Comparison of ENCODE assay signal across 9 cellular contexts in genomic region chr17:76515291-76515949, GRCh38. TPM values are rescaled to one million over a fixed set of nuclear protein-coding genes. Genes with fewer than 3 reads are reported as not detected.
A peak's percentile ranks its signal among the peaks of the same experiment; 100 is the strongest.
DNase-seq lines count a peak whose midpoint lies in the region; ATAC-seq and TF ChIP-seq lines count a peak whose summit lies in the region.
"Had no signal": no experiment of that assay in that cellular context is flagged by ENCODE, and none has a peak within 500 bp of the region (broad histone marks: within the 10 kb centered on the region; RNA-seq: fewer than 3 reads in every experiment).

No MANE protein-coding gene starts in this region.

- no peaks in the 10 kb centered on the region for H3K4me1 ChIP-seq in esophagus (ENCODE audit: control insufficient read depth in 2 of 2, insufficient read depth in 2 of 2, low read length in 1 of 2)
- peaks cover 11% of the 10 kb centered on the region for H3K4me1 ChIP-seq in psoas muscle

- H3K27me3 ChIP-seq in esophagus (ENCODE audit: control insufficient read depth in 1 of 2, insufficient read depth in 2 of 2, low read length in 2 of 2) = no peaks in the 10 kb centered on the region
- no peaks in the 10 kb centered on the region for H3K27me3 ChIP-seq in psoas muscle (ENCODE audit: insufficient read depth in 3 of 3, low read length in 2 of 3)

- H3K36me3 ChIP-seq in esophagus (ENCODE audit: control insufficient read depth in 2 of 2, insufficient read depth in 2 of 2, low read length in 1 of 2) (no peaks in the 10 kb centered on the region), psoas muscle (ENCODE audit: insufficient read depth in 1 of 2, low read depth in 1 of 2) (no peaks in the 10 kb centered on the region)

- no peak for TF ChIP-seq CTCF in GM10266 (IDR thresholded peaks at IDR 0.05; ENCODE audit: control insufficient read depth, insufficient read depth, low read depth, missing control alignments)
- TF ChIP-seq CTCF in psoas muscle (IDR thresholded peaks at IDR 0.05) = no peak

- peak overlapping the region; percentile 71 to 88 for H3K27ac ChIP-seq in esophagus (ENCODE audit: low read depth in 2 of 2, low read length in 1 of 2)
- peak overlapping the region; percentile 86 for H3K27ac ChIP-seq in psoas muscle

- peak overlapping the region in 1 of 2 donors; percentile 22 for H3K4me3 ChIP-seq in esophagus (ENCODE audit: low read depth in 1 of 2, low read length in 2 of 2)
- peak overlapping the region; percentile 49 for H3K4me3 ChIP-seq in psoas muscle

- intact Hi-C loops in psoas muscle (cut with DNase I) = loop anchor here in 1 of 2 donors (5.0 kb wide), 1 partner anchor 172 kb away; no protein-coding TSS in a partner anchor

- 21 to 44% methylated on average over 21 of the region's 21 CpGs for WGBS in esophagus, 2 donors
- 4 to 19% (median 10%) methylated on average over 21 of the region's 21 CpGs for WGBS in psoas muscle, 3 donors

- no peaks in the 10 kb centered on the region for H3K9me3 ChIP-seq in esophagus (ENCODE audit: control insufficient read depth in 2 of 2, insufficient read depth in 1 of 2, low read depth in 1 of 2, low read length in 1 of 2)
- H3K9me3 ChIP-seq in psoas muscle = no peaks in the 10 kb centered on the region

- peak; percentile 66 for DNase-seq in GM10266 (ENCODE audit: extremely low spot score)
- peak; percentile 83 for DNase-seq in HK-2 (ENCODE audit: unreplicated experiment)
- DNase-seq in activated CD8-positive, alpha-beta memory T cell treated with anti-CD3 and anti-CD28 coated beads for 4 hours (ENCODE audit: low read depth in 2 of 2) = peak; percentile 64 to 65
- DNase-seq in psoas muscle = peak; percentile 85 to 90
- DNase-seq in ureter (ENCODE audit: low spot score) = peak; percentile 76
- DNase-seq in NCI-H1048 (lab: John Stamatoyannopoulos, UW) = no peak

- ATAC-seq in psoas muscle (peak; percentile 89 to 94 (median 91)), HG03097 (IDR thresholded peaks at IDR 0.05; ENCODE audit: low FRiP score, unreplicated experiment) (no peak)

RNA-seq across cellular contexts. Expression of gene RHBDF2, which starts 14.2 kb away (rescaled TPM):
- polyA plus RNA-seq in esophagus (10 to 100 TPM; 19.4 to 27.3 TPM), psoas muscle (10 to 100 TPM; 11.2 to 14.7 (median 13.9) TPM)
- total RNA-seq in psoas muscle (10 to 100 TPM in 3 of 4 donors, 1 to 10 TPM in 1; 6.6 to 23.1 (median 12.4) TPM), ureter (41.6 TPM)

RNA-seq across cellular contexts. Expression of gene CYGB, which starts 22.1 kb away (rescaled TPM):
- polyA plus RNA-seq in esophagus (1 to 10 TPM; 3.1 to 3.7 TPM), psoas muscle (10 to 100 TPM in 1 of 3 donors, 1 to 10 TPM in 2; 6.4 to 12.6 (median 8.1) TPM)
- total RNA-seq in psoas muscle (10 to 100 TPM in 3 of 4 donors, 1 to 10 TPM in 1; 9.5 to 14.6 (median 11.9) TPM), ureter (24.6 TPM)

RNA-seq across cellular contexts. Expression of gene PRCD, which starts 24.4 kb away (rescaled TPM):
- polyA plus RNA-seq in esophagus = 1 to 10 TPM; 1.2 to 3.0 TPM
- total RNA-seq in psoas muscle = 1 to 10 TPM in 2 of 4 donors, under 1 TPM in 2; 0.18 to 1.7 (median 1.0) TPM
- 1 to 10 TPM; 1.2 to 1.6 (median 1.3) TPM for polyA plus RNA-seq in psoas muscle
- total RNA-seq in ureter = 11.5 TPM

RNA-seq across cellular contexts. Expression of gene AANAT, which starts 48.0 kb away (rescaled TPM):
- polyA plus RNA-seq in esophagus = not detected
- not detected for total RNA-seq in psoas muscle
- under 1 TPM in 2 of 3 donors, not detected in 1; 0.09 to 0.13 TPM for polyA plus RNA-seq in psoas muscle
- total RNA-seq in ureter = not detected
- total RNA-seq: subcutaneous adipose tissue had no signal
